Comparison of ENCODE assay signal across 14 cellular contexts in the genomic region with DNA sequence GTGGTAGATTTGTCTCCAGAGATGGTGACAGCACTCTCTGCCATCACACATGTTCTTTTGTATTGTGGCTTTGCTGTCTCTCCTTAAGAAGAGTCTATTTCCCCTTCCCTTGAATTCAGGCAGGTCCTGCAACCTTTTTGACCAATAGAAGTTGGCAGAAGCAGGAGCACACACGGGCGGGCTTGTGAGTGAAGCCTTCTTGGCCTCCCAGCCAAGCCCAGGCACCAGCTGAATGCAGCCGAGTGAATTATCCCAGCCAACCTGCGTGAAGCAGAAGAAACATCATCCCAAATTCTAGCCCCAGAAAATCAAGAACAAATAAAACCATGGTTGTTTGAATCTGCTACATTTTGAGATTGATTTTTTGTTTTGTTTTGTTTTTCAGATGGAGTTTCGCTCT.
DNase-seq lines count a peak whose midpoint lies in the region; ATAC-seq and TF ChIP-seq lines count a peak whose summit lies in the region.
"Had no signal": no experiment of that assay in that cellular context is flagged by ENCODE, and none has a peak within 500 bp of the region (broad histone marks: within the 10 kb centered on the region; RNA-seq: fewer than 3 reads in every experiment).

No MANE protein-coding gene starts in this region.

- TF ChIP-seq POLR2A in spleen (IDR thresholded peaks at IDR 0.05): no peak

- no peak for TF ChIP-seq CTCF in spleen (IDR thresholded peaks at IDR 0.05 in 8 of 11, conservative IDR thresholded peaks at IDR 0.05 in 3 of 11)

- H3K9me3 ChIP-seq in right cardiac atrium (ENCODE audit: control insufficient read depth, low read length) (no peaks in the 10 kb centered on the region), spleen (peaks cover 0 to 9% (median 6%) of the 10 kb centered on the region in 8 donors), MG63 (no peaks in the 10 kb centered on the region)
- H3K9me3 ChIP-seq: Caco-2 had no signal

- 72% methylated on average over 5 of the region's 5 CpGs for WGBS in right cardiac atrium
- 86 to 95% (median 91%) methylated on average over 5 of the region's 5 CpGs for WGBS in spleen, 5 donors

- H3K4me3 ChIP-seq in right cardiac atrium (ENCODE audit: low read length): no peak overlapping the region
- no peak overlapping the region for H3K4me3 ChIP-seq in spleen
- H3K4me3 ChIP-seq in MG63: no peak overlapping the region

- H3K36me3 ChIP-seq in spleen (no peaks in the 10 kb centered on the region), MG63 (no peaks in the 10 kb centered on the region)

- H3K4me1 ChIP-seq in right cardiac atrium (ENCODE audit: control insufficient read depth, insufficient read depth, low read length): peaks cover 2% of the 10 kb centered on the region
- H3K4me1 ChIP-seq in spleen: peaks cover 0 to 33% (median 13%) of the 10 kb centered on the region in 6 donors

- DNase-seq in left ventricle myocardium superior: peak; percentile 50
- DNase-seq in right cardiac atrium: no peak
- peak; percentile 26 for DNase-seq in left lobe of liver (ENCODE audit: low spot score)
- DNase-seq in spleen: peak; percentile 61
- DNase-seq in MG63: no peak
- DNase-seq: Caco-2; CD4-positive, alpha-beta T cell; GOT3; H7; HFFc6 had no signal

- intact Hi-C loops in left ventricle myocardium superior (cut with micrococcal nuclease): no loop called here
- intact Hi-C loops in right cardiac atrium (cut with DNase I): no loop called here
- intact Hi-C loops in spleen (cut with DNase I; ENCODE audit: low total_unique reads): no loop called here

- ATAC-seq in left ventricle myocardium superior (peak; percentile 39), right cardiac atrium (no peak), left lobe of liver (no peak), GM18870 (IDR thresholded peaks at IDR 0.05; ENCODE audit: unreplicated experiment) (no peak)
- ATAC-seq: HCT116 had no signal

- H3K27ac ChIP-seq in right cardiac atrium (ENCODE audit: low read length) (no peak overlapping the region), spleen (peak overlapping the region in 1 of 8 donors; percentile 92)
- H3K27ac ChIP-seq: C4-2B, HL-60 had no signal

- H3K27me3 ChIP-seq in right cardiac atrium (ENCODE audit: control insufficient read depth, insufficient read depth): no peaks in the 10 kb centered on the region
- H3K27me3 ChIP-seq in spleen (replicated peaks in 1 of 7): no peaks in the 10 kb centered on the region
- H3K27me3 ChIP-seq in MG63: no peaks in the 10 kb centered on the region

Comparison
In these comparisons a context has a peak if more than half of its experiments do, and no peak if none do; other contexts are left out.
1. DNase-seq: peak in left ventricle myocardium superior (single experiment), left lobe of liver (single experiment) and spleen (single experiment); none in right cardiac atrium (0 of 3) and MG63 (single experiment).